9 cellular contexts compared by ENCODE assay signal in genomic region chr3:113314923-113315322, GRCh38.
"Had no signal": no experiment of that assay in that cellular context is flagged by ENCODE, and none has a peak within 500 bp of the region (broad histone marks: within the 10 kb centered on the region; RNA-seq: fewer than 3 reads in every experiment).

No MANE protein-coding gene starts in this region.

- H3K4me1 Mint-ChIP-seq: IgD-negative memory B cell had no signal

- H3K4me3 ChIP-seq: GM23248, HAP-1 had no signal

- H3K9ac ChIP-seq: GM23248 had no signal

- H3K27ac ChIP-seq: GM23248, HL-60 had no signal

- ATAC-seq: HCT116, HepG2 had no signal

- DNase-seq: GM23248, GOT3, H7, KG1 had no signal

- FAIRE-seq: HepG2 had no signal

- H3K27me3 Mint-ChIP-seq: IgD-negative memory B cell had no signal

- H3K27ac Mint-ChIP-seq: IgD-negative memory B cell had no signal

- H3K4me3 Mint-ChIP-seq: IgD-negative memory B cell had no signal

- H3K36me3 ChIP-seq: HAP-1 had no signal

- H2AFZ ChIP-seq: GM23248 had no signal
